22 cellular contexts compared by ENCODE assay signal in the genomic region with DNA sequence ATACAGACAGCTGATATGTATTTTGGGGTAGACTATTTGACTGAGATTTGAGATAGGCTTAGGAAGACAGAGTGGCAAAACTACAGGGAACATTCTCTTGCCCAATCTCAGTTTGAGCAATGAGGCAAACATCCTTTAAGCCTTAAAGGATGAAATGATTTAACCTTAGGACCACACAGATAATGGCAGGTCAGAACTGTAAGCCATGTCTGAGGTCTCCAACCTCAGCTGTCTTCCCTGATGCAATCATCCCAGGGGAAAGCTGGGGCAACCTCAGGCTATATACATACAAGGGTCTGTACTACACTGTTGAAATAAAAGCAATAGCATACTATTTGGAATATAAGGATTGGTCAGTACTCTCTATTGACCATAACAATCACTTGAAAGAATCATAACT.
DNase-seq lines count a peak whose midpoint lies in the region; ATAC-seq and TF ChIP-seq lines count a peak whose summit lies in the region.
"Had no signal": no experiment of that assay in that cellular context is flagged by ENCODE, and none has a peak within 500 bp of the region (broad histone marks: within the 10 kb centered on the region; RNA-seq: fewer than 3 reads in every experiment).

No MANE protein-coding gene starts in this region.

- DNase-seq in NB4 (ENCODE audit: low read depth) (peak; percentile 32), cardiac fibroblast (ENCODE audit: low read depth in 2 of 2) (peak; percentile 7 to 10), foreskin fibroblast (peak; percentile 12 to 17), skeletal muscle cell (ENCODE audit: low read depth) (peak; percentile 63), WERI-Rb-1 (no peak), ecto neural progenitor cell (ENCODE audit: low spot score) (no peak), osteoblast (ENCODE audit: insufficient read length, low spot score, missing footprints) (no peak)
- DNase-seq: CD8-positive, alpha-beta memory T cell; DMS79 treated with DMSO at 0.1 percent for 48 hours; GF-D8; H7; NCI-H1092; NCI-H1417 treated with DMSO at 0.1 percent for 48 hours; NCI-H1694 treated with DMSO at 0.1 percent for 48 hours; NCI-H2081; NCI-H2227 treated with DMSO at 0.1 percent for 48 hours; NCI-H526 treated with DMSO at 0.1 percent for 48 hours; PC-9 had no signal

- H3K79me2 ChIP-seq in osteoblast (ENCODE audit: insufficient read depth, low read length), result no peaks in the 10 kb centered on the region

- no peak overlapping the region for H3K4me3 ChIP-seq in NB4 (ENCODE audit: low read depth, low read length)
- H3K4me3 ChIP-seq in cardiac fibroblast (replicated peaks in 1 of 2; ENCODE audit: low read depth in 2 of 2, low read length in 2 of 2), result no peak overlapping the region
- no peak overlapping the region for H3K4me3 ChIP-seq in foreskin fibroblast (ENCODE audit: low read depth in 1 of 2, low read length in 2 of 2)
- no peak overlapping the region for H3K4me3 ChIP-seq in skeletal muscle cell (ENCODE audit: low read depth, low read length)
- H3K4me3 ChIP-seq in WERI-Rb-1 (ENCODE audit: low read depth, low read length), result no peak overlapping the region
- H3K4me3 ChIP-seq in osteoblast (ENCODE audit: insufficient read depth, low read length), result no peak overlapping the region
- H3K4me3 ChIP-seq: PC-9, SJSA1 had no signal

- H3K4me1 ChIP-seq in osteoblast (ENCODE audit: insufficient read depth, low read length), result no peaks in the 10 kb centered on the region
- H3K4me1 ChIP-seq: SJSA1 had no signal

- no peaks in the 10 kb centered on the region for H4K20me1 ChIP-seq in osteoblast (ENCODE audit: insufficient read depth, low read length)

- H2AFZ ChIP-seq in osteoblast (ENCODE audit: low read length), result no peak overlapping the region
- H2AFZ ChIP-seq: PC-9 had no signal

- no peak for TF ChIP-seq POLR2A in NB4 (IDR thresholded peaks at IDR 0.05; ENCODE audit: extremely low read depth, insufficient read length)

- no peaks in the 10 kb centered on the region for H3K9me3 ChIP-seq in WERI-Rb-1 (ENCODE audit: severe bottlenecking)
- no peaks in the 10 kb centered on the region for H3K9me3 ChIP-seq in osteoblast (ENCODE audit: low read depth, low read length)
- H3K9me3 ChIP-seq: SJSA1 had no signal

- no peak overlapping the region for H3K27ac ChIP-seq in WERI-Rb-1
- no peak overlapping the region for H3K27ac ChIP-seq in osteoblast (ENCODE audit: low read depth, low read length)
- H3K27ac ChIP-seq: KMS-11, PC-9, SJSA1 had no signal

- H3K27me3 ChIP-seq in WERI-Rb-1 (ENCODE audit: insufficient read depth, low read depth, severe bottlenecking), result no peaks in the 10 kb centered on the region
- no peaks in the 10 kb centered on the region for H3K27me3 ChIP-seq in osteoblast (ENCODE audit: insufficient read depth, low read length)
- H3K27me3 ChIP-seq: SJSA1 had no signal

- H3K36me3 ChIP-seq in WERI-Rb-1, result peaks cover 31% of the 10 kb centered on the region
- H3K36me3 ChIP-seq in osteoblast (ENCODE audit: insufficient read depth, low read length), result peaks cover 61% of the 10 kb centered on the region

- ATAC-seq in HG02571 (IDR thresholded peaks at IDR 0.05; ENCODE audit: unreplicated experiment), result no peak
- ATAC-seq: Right ventricle myocardium inferior had no signal

- H3K4me2 ChIP-seq in osteoblast (ENCODE audit: insufficient read depth, low read length), result no peak overlapping the region
- H3K4me2 ChIP-seq: KMS-11, PC-9 had no signal

- TF ChIP-seq CTCF in NB4 (IDR thresholded peaks at IDR 0.05; ENCODE audit: low read depth, low read length) (no peak), cardiac fibroblast (IDR thresholded peaks at IDR 0.05; ENCODE audit: low read depth, low read length) (no peak), foreskin fibroblast (IDR thresholded peaks at IDR 0.05; ENCODE audit: low read depth, low read length) (no peak), WERI-Rb-1 (IDR thresholded peaks at IDR 0.05; ENCODE audit: low read depth, low read length) (no peak), osteoblast (IDR thresholded peaks at IDR 0.05; ENCODE audit: extremely low read depth, low read depth, low read length) (no peak)

Comparison
In these comparisons a context has a peak if more than half of its experiments do, and no peak if none do; other contexts are left out.
1. DNase-seq: peak in NB4 (single experiment), cardiac fibroblast (2 of 2), foreskin fibroblast (2 of 2) and skeletal muscle cell (single experiment); none in WERI-Rb-1 (single experiment), ecto neural progenitor cell (single experiment) and osteoblast (single experiment).